In the genomic region with DNA sequence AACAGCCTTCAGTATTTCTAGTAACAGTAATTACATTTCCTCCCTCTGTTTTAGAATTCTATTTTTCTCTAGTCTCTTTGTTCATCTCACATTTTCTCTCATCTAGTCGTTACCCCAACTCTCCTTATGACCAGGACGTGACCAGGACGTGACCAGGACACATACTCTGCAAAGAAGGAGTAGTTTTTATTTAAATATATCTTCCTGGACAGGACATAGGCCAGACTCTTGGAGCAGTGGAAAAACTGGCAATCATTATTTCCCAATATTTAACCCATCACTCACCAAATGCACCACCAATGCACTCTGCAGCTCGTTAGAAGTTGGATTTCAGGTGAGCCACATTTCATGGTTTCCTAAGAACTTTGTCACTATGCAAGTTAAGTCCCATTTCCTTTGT, we compare ENCODE assay signal across 1 cellular context.
TF ChIP-seq lines count a peak whose summit lies in the region.

No MANE protein-coding gene starts in this region.

TF ChIP-seq in SK-N-SH, 30 proteins besides CTCF, POLR2A, EP300 and RAD21:
- TF ChIP-seq FOXJ3 (CRISPR knock-in tag; IDR thresholded peaks at IDR 0.05): no peak
- TF ChIP-seq, protein P1, sequence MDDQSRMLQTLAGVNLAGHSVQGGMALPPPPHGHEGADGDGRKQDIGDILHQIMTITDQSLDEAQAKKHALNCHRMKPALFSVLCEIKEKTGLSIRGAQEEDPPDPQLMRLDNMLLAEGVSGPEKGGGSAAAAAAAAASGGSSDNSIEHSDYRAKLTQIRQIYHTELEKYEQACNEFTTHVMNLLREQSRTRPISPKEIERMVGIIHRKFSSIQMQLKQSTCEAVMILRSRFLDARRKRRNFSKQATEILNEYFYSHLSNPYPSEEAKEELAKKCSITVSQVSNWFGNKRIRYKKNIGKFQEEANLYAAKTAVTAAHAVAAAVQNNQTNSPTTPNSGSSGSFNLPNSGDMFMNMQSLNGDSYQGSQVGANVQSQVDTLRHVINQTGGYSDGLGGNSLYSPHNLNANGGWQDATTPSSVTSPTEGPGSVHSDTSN (IDR thresholded peaks at IDR 0.05): no peak
